ENCODE assay signal across 9 cellular contexts in the genomic region with DNA sequence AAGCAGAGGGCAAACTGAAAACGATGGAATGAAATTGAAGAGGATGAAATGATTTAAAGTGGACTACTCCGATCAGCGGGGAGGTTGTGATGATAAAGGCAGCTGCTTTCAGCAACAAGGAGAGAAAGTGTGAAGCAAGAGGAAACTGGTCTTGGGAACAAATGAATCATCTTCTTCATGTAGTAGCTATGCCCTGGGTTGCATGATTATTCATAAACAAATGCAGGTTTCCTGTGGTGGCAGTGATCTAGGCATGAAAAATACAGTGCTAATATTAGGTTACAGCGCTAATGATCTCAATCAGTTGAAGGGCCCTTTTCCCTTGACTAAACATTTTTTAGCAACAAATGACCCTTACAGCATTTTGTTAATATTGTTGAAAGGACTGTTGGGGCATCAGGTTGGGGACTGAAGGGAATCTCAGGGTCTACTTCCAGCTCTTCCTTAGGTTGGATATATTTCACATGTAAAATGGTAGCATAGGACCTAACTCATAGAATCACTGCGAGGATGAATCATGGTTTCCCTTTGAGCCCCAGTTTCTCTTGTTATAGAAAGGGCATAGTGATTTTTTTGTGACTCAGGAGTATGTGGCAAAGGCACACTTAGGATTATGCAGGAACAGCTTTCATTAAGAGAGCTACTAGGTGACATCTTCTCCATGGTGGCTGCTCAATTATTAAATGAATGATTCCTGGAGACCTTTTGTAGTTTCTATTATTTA. TPM values are rescaled to one million over a fixed set of nuclear protein-coding genes. Genes with fewer than 3 reads are reported as not detected.
A peak's percentile ranks its signal among the peaks of the same experiment; 100 is the strongest.
DNase-seq lines count a peak whose midpoint lies in the region; ATAC-seq and TF ChIP-seq lines count a peak whose summit lies in the region.
"Had no signal": no experiment of that assay in that cellular context is flagged by ENCODE, and none has a peak within 500 bp of the region (broad histone marks: within the 10 kb centered on the region; RNA-seq: fewer than 3 reads in every experiment).

No MANE protein-coding gene starts in this region.

- H3K27me3 ChIP-seq in fibroblast of lung (ENCODE audit: control insufficient read depth, insufficient read depth, low read length), result no peaks in the 10 kb centered on the region

- no peak overlapping the region for H3K4me2 ChIP-seq in fibroblast of lung (ENCODE audit: extremely low read depth, insufficient read depth, low read length)

- H3K9ac ChIP-seq in fibroblast of lung (ENCODE audit: insufficient read depth, low read length), result no peak overlapping the region

- ATAC-seq in HG03060 (IDR thresholded peaks at IDR 0.05; ENCODE audit: low read depth, unreplicated experiment) (peak; percentile 83), HG03280 (IDR thresholded peaks at IDR 0.05; ENCODE audit: unreplicated experiment) (no peak)

- peak overlapping the region; percentile 25 for H3K27ac ChIP-seq in fibroblast of lung (ENCODE audit: insufficient read depth, low read length)
- H3K27ac ChIP-seq in temporal lobe (ENCODE audit: low read depth, low read length), result peak overlapping the region; percentile 11
- H3K27ac ChIP-seq: C4-2B had no signal

- H3K4me3 ChIP-seq in fibroblast of lung (replicated peaks in 1 of 4; ENCODE audit: control extremely low read depth in 1 of 4, insufficient read depth in 1 of 4, low read depth in 3 of 4, low read length in 4 of 4), result no peak overlapping the region

- H2AFZ ChIP-seq in fibroblast of lung (ENCODE audit: low read length), result no peak overlapping the region

- DNase-seq in NCI-H2227 (lab: John Stamatoyannopoulos, UW; ENCODE audit: unreplicated experiment), result peak; percentile 16
- DNase-seq in NCI-H2227 treated with DMSO at 0.1 percent for 48 hours (lab: John Stamatoyannopoulos, UW), result no peak
- DNase-seq in T-helper 22 cell (ENCODE audit: low read depth), result peak; percentile 2
- peak; percentile 85 to 88 for DNase-seq in fibroblast of lung (ENCODE audit: low read depth in 2 of 2)
- DNase-seq in activated CD8-positive, alpha-beta memory T cell treated with anti-CD3 and anti-CD28 coated beads for 24 hours, result no peak

- TF ChIP-seq CTCF in fibroblast of lung (conservative IDR thresholded peaks at IDR 0.05 in 1 of 2, IDR thresholded peaks at IDR 0.05 in 1 of 2; ENCODE audit: low read depth in 1 of 2, low read length in 2 of 2), result no peak

- H3K36me3 ChIP-seq in fibroblast of lung (ENCODE audit: control insufficient read depth, insufficient read depth, low read length), result no peaks in the 10 kb centered on the region

- peaks cover 13% of the 10 kb centered on the region for H3K79me2 ChIP-seq in fibroblast of lung (ENCODE audit: control insufficient read depth, insufficient read depth, low read length)

- H3K4me1 ChIP-seq in fibroblast of lung (ENCODE audit: control insufficient read depth, extremely low read depth, insufficient read depth, low read length), result peaks cover 9% of the 10 kb centered on the region

- H4K20me1 ChIP-seq in fibroblast of lung (ENCODE audit: control insufficient read depth, extremely low read depth, insufficient read depth, low read length), result no peaks in the 10 kb centered on the region

- no peaks in the 10 kb centered on the region for H3K9me3 ChIP-seq in fibroblast of lung (ENCODE audit: control insufficient read depth, insufficient read depth, low read depth, low read length)

RNA-seq across cellular contexts. Expression of a gene that starts 1.9 kb away (rescaled TPM):
- total RNA-seq in fibroblast of lung (37.8 and 44.6 TPM in 2 replicates), temporal lobe (83.3 TPM)
- 12.7 and 13.5 TPM in 2 replicates for polyA plus RNA-seq in fibroblast of lung
- polyA plus RNA-seq in fibroblast of lung (2012), result 12.7 and 13.0 TPM in 2 replicates
- 15.1 and 19.0 TPM in 2 replicates for polyA minus RNA-seq in fibroblast of lung (ENCODE audit: low replicate concordance)

Comparison
In these comparisons a context has a peak if more than half of its experiments do, and no peak if none do; other contexts are left out.
1. DNase-seq: peak in NCI-H2227 (single experiment), T-helper 22 cell (single experiment) and fibroblast of lung (2 of 2); none in NCI-H2227 treated with DMSO at 0.1 percent for 48 hours (single experiment) and activated CD8-positive, alpha-beta memory T cell treated with anti-CD3 and anti-CD28 coated beads for 24 hours (single experiment).